ENCODE assay signal across 1 cellular context in genomic region chr7:132654150-132654549, GRCh38.
TF ChIP-seq lines count a peak whose summit lies in the region.

No MANE protein-coding gene starts in this region.

TF ChIP-seq in WTC11, 78 proteins besides CTCF, POLR2A, EP300 and RAD21 (continued from another document):
- TF ChIP-seq PRDM15 (CRISPR knock-in tag; IDR thresholded peaks at IDR 0.05), result no peak
- TF ChIP-seq OVOL2 (CRISPR knock-in tag; IDR thresholded peaks at IDR 0.05; ENCODE audit: borderline replicate concordance), result no peak
TF ChIP-seq in WTC11: peak in this region for 0.
